Comparison of ENCODE assay signal across 12 cellular contexts in the genomic region with DNA sequence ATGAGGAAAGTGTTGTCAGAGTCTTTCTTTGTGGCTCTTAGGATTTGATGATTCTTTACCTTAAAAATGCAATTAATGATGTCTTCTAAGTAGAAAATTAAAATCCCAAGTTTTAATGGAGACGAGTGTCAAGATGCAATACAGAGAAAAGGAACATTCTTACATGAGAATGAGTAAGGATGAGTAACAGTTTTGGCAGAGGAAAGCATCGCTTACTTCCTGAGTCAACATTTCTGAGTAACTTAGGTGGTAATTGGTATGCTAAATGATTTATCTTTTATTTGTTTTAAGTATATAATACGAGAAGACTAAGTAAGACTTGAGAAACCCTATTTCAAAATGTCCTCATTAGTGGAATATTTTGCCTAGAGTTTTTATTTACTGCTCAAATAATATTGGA.
DNase-seq lines count a peak whose midpoint lies in the region; ATAC-seq, FAIRE-seq and TF ChIP-seq lines count a peak whose summit lies in the region.
"Had no signal": no experiment of that assay in that cellular context is flagged by ENCODE, and none has a peak within 500 bp of the region (broad histone marks: within the 10 kb centered on the region; RNA-seq: fewer than 3 reads in every experiment).

No MANE protein-coding gene starts in this region.

- no peak overlapping the region for H3K4me3 ChIP-seq in AG04449 (ENCODE audit: low read depth, low read length)
- H3K4me3 ChIP-seq in BE2C (ENCODE audit: low read depth, low read length): no peak overlapping the region

- H3K4me1 ChIP-seq in foreskin keratinocyte (peaks cover 58% of the 10 kb centered on the region), BE2C (no peaks in the 10 kb centered on the region; the same call in 1 of the 2 replicates)

- H3K27ac Mint-ChIP-seq in activated CD4-positive, alpha-beta memory T cell treated with anti-CD3 and anti-CD28 coated beads for 36 hours: peak overlapping the region; percentile 80

- POLR2A ChIA-PET in AG04449 (lab: Yijun Ruan, JAX): no interaction called here
- POLR2A ChIA-PET in activated CD4-positive, alpha-beta memory T cell treated with anti-CD3 and anti-CD28 coated beads for 36 hours (lab: Charles Lee): interaction anchor here (3.7 kb wide), 1 partner anchor 15 kb away, joined by 21 read pairs; no protein-coding TSS in a partner anchor

- TF ChIP-seq CTCF in AG04449 (IDR thresholded peaks at IDR 0.05; ENCODE audit: insufficient read depth, low read length, missing control alignments): no peak
- no peak for TF ChIP-seq CTCF in foreskin keratinocyte (conservative IDR thresholded peaks at IDR 0.05)
- TF ChIP-seq CTCF in BE2C (IDR thresholded peaks at IDR 0.05; ENCODE audit: low read depth, low read length): no peak

- ATAC-seq in foreskin keratinocyte: peak; percentile 82

- peak overlapping the region; percentile 36 for H3K4me3 Mint-ChIP-seq in activated CD4-positive, alpha-beta memory T cell treated with anti-CD3 and anti-CD28 coated beads for 36 hours
- H3K4me3 Mint-ChIP-seq: neural crest cell had no signal

- CTCF ChIA-PET in AG04449 (lab: Yijun Ruan, JAX): no interaction called here
- CTCF ChIA-PET in activated CD4-positive, alpha-beta memory T cell treated with anti-CD3 and anti-CD28 coated beads for 36 hours (lab: Charles Lee): interaction anchor here (0.7 kb wide), 1 partner anchor 9 kb away, joined by 3 read pairs; no protein-coding TSS in a partner anchor

- H3K27ac ChIP-seq in foreskin keratinocyte: peak overlapping the region; percentile 90

- H3K4me1 Mint-ChIP-seq in activated CD4-positive, alpha-beta memory T cell treated with anti-CD3 and anti-CD28 coated beads for 36 hours (ENCODE audit: low read depth): peaks cover 75% of the 10 kb centered on the region
- H3K4me1 Mint-ChIP-seq: neural crest cell had no signal

- H3K27me3 ChIP-seq in foreskin keratinocyte: no peaks in the 10 kb centered on the region
- peaks cover 34% of the 10 kb centered on the region for H3K27me3 ChIP-seq in BE2C

- peak; percentile 95 for DNase-seq in AG04449 (ENCODE audit: low read depth, low spot score)
- no peak for DNase-seq in GM19239 (ENCODE audit: insufficient read length, low spot score)
- no peak for DNase-seq in activated CD4-positive, alpha-beta memory T cell treated with anti-CD3 and anti-CD28 coated beads for 36 hours
- DNase-seq in foreskin keratinocyte: peak; percentile 83 to 89
- DNase-seq in NCI-H526 treated with DMSO at 0.1 percent for 48 hours (lab: John Stamatoyannopoulos, UW): no peak
- DNase-seq in stimulated activated CD4-positive, alpha-beta T cell treated with anti-CD3 and anti-CD28 coated beads, Interleukin-15, amount 100 ng/mL, for 24 hours: no peak
- no peak for DNase-seq in BE2C
- no peak for DNase-seq in stimulated activated CD4-positive, alpha-beta T cell treated with anti-CD3 and anti-CD28 coated beads, Interleukin-12 subunit alpha, Interleukin-12 subunit beta, amount 100 ng/mL, for 4 hours
- DNase-seq: head of caudate nucleus, NCI-H1930, T-helper 1 cell had no signal

- no peaks in the 10 kb centered on the region for H3K27me3 Mint-ChIP-seq in activated CD4-positive, alpha-beta memory T cell treated with anti-CD3 and anti-CD28 coated beads for 36 hours

- H3K9me3 Mint-ChIP-seq in activated CD4-positive, alpha-beta memory T cell treated with anti-CD3 and anti-CD28 coated beads for 36 hours: no peaks in the 10 kb centered on the region
- H3K9me3 Mint-ChIP-seq: neural crest cell had no signal

- FAIRE-seq in GM19239 (lab: Jason Lieb, UNC): peak; percentile 35

- no peaks in the 10 kb centered on the region for H3K36me3 ChIP-seq in BE2C

- no peaks in the 10 kb centered on the region for H3K9me3 ChIP-seq in BE2C

- intact Hi-C loops in activated CD4-positive, alpha-beta memory T cell treated with anti-CD3 and anti-CD28 coated beads for 36 hours (cut with micrococcal nuclease): loop anchor here (1.0 to 10.0 kb wide), 2 partner anchors 9 to 1187 kb away; no protein-coding TSS in a partner anchor

- H3K36me3 Mint-ChIP-seq in activated CD4-positive, alpha-beta memory T cell treated with anti-CD3 and anti-CD28 coated beads for 36 hours: peaks cover 55% of the 10 kb centered on the region

Comparison
In these comparisons a context has a peak if more than half of its experiments do, and no peak if none do; other contexts are left out.
1. DNase-seq: peak in AG04449 (single experiment) and foreskin keratinocyte (2 of 2); none in GM19239 (single experiment), activated CD4-positive, alpha-beta memory T cell treated with anti-CD3 and anti-CD28 coated beads for 36 hours (single experiment), NCI-H526 treated with DMSO at 0.1 percent for 48 hours (single experiment), stimulated activated CD4-positive, alpha-beta T cell treated with anti-CD3 and anti-CD28 coated beads, Interleukin-15, amount 100 ng/mL, for 24 hours (single experiment), BE2C (single experiment) and stimulated activated CD4-positive, alpha-beta T cell treated with anti-CD3 and anti-CD28 coated beads, Interleukin-12 subunit alpha, Interleukin-12 subunit beta, amount 100 ng/mL, for 4 hours (single experiment).